ENCODE assay signal across 10 cellular contexts in the genomic region with DNA sequence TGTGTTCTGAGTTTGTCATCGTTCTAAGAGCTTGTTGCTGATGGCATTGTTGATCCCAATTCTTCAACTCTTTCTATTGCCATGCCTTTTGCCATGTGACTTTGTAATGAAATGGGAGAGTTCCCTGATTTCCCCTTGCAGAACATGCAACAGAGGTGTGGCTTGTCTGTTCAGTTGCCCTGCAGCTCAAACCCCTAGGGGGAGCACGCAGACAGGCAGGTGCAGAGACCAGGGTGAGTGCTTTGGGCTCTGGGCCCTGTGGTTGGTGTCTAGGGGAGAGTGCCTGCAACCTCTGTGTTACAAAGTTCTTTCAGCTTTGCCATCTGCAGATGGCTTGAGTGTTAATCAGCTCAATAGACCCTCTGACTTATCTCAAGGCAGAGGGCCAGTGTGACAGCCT.
A peak's percentile ranks its signal among the peaks of the same experiment; 100 is the strongest.
DNase-seq lines count a peak whose midpoint lies in the region; ATAC-seq, FAIRE-seq and TF ChIP-seq lines count a peak whose summit lies in the region.
"Had no signal": no experiment of that assay in that cellular context is flagged by ENCODE, and none has a peak within 500 bp of the region (broad histone marks: within the 10 kb centered on the region; RNA-seq: fewer than 3 reads in every experiment).

No MANE protein-coding gene starts in this region.

- H3K9me3 ChIP-seq in heart right ventricle, result peaks cover 0 to 6% (median 0%) of the 10 kb centered on the region in 11 donors
- peaks cover 0 to 3% of the 10 kb centered on the region in 2 donors for H3K9me3 ChIP-seq in right atrium auricular region

- H3K9me3 Mint-ChIP-seq in chondrocyte (ENCODE audit: low read depth), result peaks cover 28% of the 10 kb centered on the region

- no peak for TF ChIP-seq POLR2A in GM12892 (IDR thresholded peaks at IDR 0.05; ENCODE audit: low read depth, low read length)

- WGBS in heart right ventricle, 2 donors, result 61 to 66% methylated on average over 2 of the region's 2 CpGs

- no peaks in the 10 kb centered on the region for H3K27me3 ChIP-seq in heart right ventricle
- no peaks in the 10 kb centered on the region for H3K27me3 ChIP-seq in right atrium auricular region
- H3K27me3 ChIP-seq in bronchial epithelial cell (ENCODE audit: control insufficient read depth, insufficient read depth, low read length), result no peaks in the 10 kb centered on the region

- H3K27ac Mint-ChIP-seq in chondrocyte (ENCODE audit: unreplicated experiment), result no peak overlapping the region
- H3K27ac Mint-ChIP-seq: brain had no signal

- H3K4me3 Mint-ChIP-seq in chondrocyte (ENCODE audit: unreplicated experiment), result no peak overlapping the region
- H3K4me3 Mint-ChIP-seq: brain had no signal

- no peaks in the 10 kb centered on the region for H3K36me3 Mint-ChIP-seq in chondrocyte (ENCODE audit: low read depth)
- H3K36me3 Mint-ChIP-seq: brain had no signal

- ATAC-seq in heart right ventricle, result no peak
- no peak for ATAC-seq in GM19455 (IDR thresholded peaks at IDR 0.05; ENCODE audit: unreplicated experiment)
- no peak for ATAC-seq in HG03039 (IDR thresholded peaks at IDR 0.05; ENCODE audit: unreplicated experiment)

- H3K4me3 ChIP-seq in heart right ventricle (no peak overlapping the region), right atrium auricular region (no peak overlapping the region), bronchial epithelial cell (ENCODE audit: low read depth, low read length) (no peak overlapping the region)

- no peaks in the 10 kb centered on the region for H3K4me1 Mint-ChIP-seq in chondrocyte (ENCODE audit: low read depth)
- H3K4me1 Mint-ChIP-seq: brain had no signal

- H3K27ac ChIP-seq in heart right ventricle, result no peak overlapping the region
- H3K27ac ChIP-seq in right atrium auricular region, result no peak overlapping the region

- TF ChIP-seq CTCF in heart right ventricle (IDR thresholded peaks at IDR 0.05), result peak in 5 of 9 donors; percentile 8 to 25 (median 19)
- TF ChIP-seq CTCF in right atrium auricular region (IDR thresholded peaks at IDR 0.05), result no peak
- no peak for TF ChIP-seq CTCF in bronchial epithelial cell (IDR thresholded peaks at IDR 0.05; ENCODE audit: insufficient read depth, low read length, severe bottlenecking)
- no peak for TF ChIP-seq CTCF in chondrocyte (IDR thresholded peaks at IDR 0.05)

- H3K27me3 Mint-ChIP-seq in chondrocyte (ENCODE audit: low read depth), result no peaks in the 10 kb centered on the region
- H3K27me3 Mint-ChIP-seq: brain had no signal

- H3K4me1 ChIP-seq in heart right ventricle, result no peaks in the 10 kb centered on the region
- no peaks in the 10 kb centered on the region for H3K4me1 ChIP-seq in right atrium auricular region

- H3K36me3 ChIP-seq in heart right ventricle (no peaks in the 10 kb centered on the region), right atrium auricular region (no peaks in the 10 kb centered on the region), bronchial epithelial cell (ENCODE audit: control insufficient read depth, insufficient read depth, low read length) (no peaks in the 10 kb centered on the region)

- intact Hi-C loops in heart right ventricle (cut with DNase I), result loop anchor here in 1 of 10 donors (5.0 kb wide), 1 partner anchor 147 kb away; no protein-coding TSS in a partner anchor

- FAIRE-seq in bronchial epithelial cell (lab: Jason Lieb, UNC) (peak; percentile 28), GM12892 (lab: Jason Lieb, UNC) (no peak)

- peak in 1 of 2 donors; percentile 9 for DNase-seq in heart right ventricle
- DNase-seq in right atrium auricular region (ENCODE audit: low spot score), result no peak
- DNase-seq in NCI-H1092 treated with DMSO at 0.1 percent for 48 hours (lab: John Stamatoyannopoulos, UW), result peak; percentile 10
- no peak for DNase-seq in bronchial epithelial cell (ENCODE audit: low read depth)
- DNase-seq in chondrocyte (ENCODE audit: low spot score), result no peak
- DNase-seq in GM12892 (ENCODE audit: insufficient read length), result no peak
- DNase-seq: midbrain had no signal

Comparison
In these comparisons a context has a peak if more than half of its experiments do, and no peak if none do; other contexts are left out.
1. CTCF ChIP-seq: peak in heart right ventricle (5 of 9); none in right atrium auricular region (0 of 2), bronchial epithelial cell (single experiment) and chondrocyte (single experiment).